In genomic region chr12:50677858-50678257, GRCh38 we compare ENCODE assay signal across 22 cellular contexts.
DNase-seq lines count a peak whose midpoint lies in the region; ATAC-seq and TF ChIP-seq lines count a peak whose summit lies in the region.
"Had no signal": no experiment of that assay in that cellular context is flagged by ENCODE, and none has a peak within 500 bp of the region (broad histone marks: within the 10 kb centered on the region; RNA-seq: fewer than 3 reads in every experiment).

No MANE protein-coding gene starts in this region.

- CTCF ChIA-PET in activated CD4-positive, alpha-beta T cell treated with anti-CD3 and anti-CD28 coated beads for 36 hours (lab: Charles Lee), result no interaction called here

- TF ChIP-seq CTCF in LNCaP clone FGC (IDR thresholded peaks at IDR 0.05; ENCODE audit: control insufficient read depth, extremely low read depth, insufficient read depth), result no peak
- TF ChIP-seq CTCF in lower lobe of right lung (IDR thresholded peaks at IDR 0.05), result no peak

- no peak overlapping the region for H3K27ac Mint-ChIP-seq in activated CD4-positive, alpha-beta T cell treated with anti-CD3 and anti-CD28 coated beads for 36 hours
- H3K27ac Mint-ChIP-seq: activated naive CD4-positive, alpha-beta T cell treated with anti-CD3 and anti-CD28 coated beads, Interleukin-2, amount 10 ng/mL, durations not matched to agents 7 days and 5 days; GM23338; T-helper 17 cell had no signal

- H3K27me3 ChIP-seq in lower lobe of right lung (ENCODE audit: low read depth), result no peaks in the 10 kb centered on the region
- H3K27me3 ChIP-seq: body of pancreas, esophagus muscularis mucosa, ovary, sigmoid colon, upper lobe of left lung had no signal

- H3K4me1 ChIP-seq in lower lobe of right lung, result no peaks in the 10 kb centered on the region
- H3K4me1 ChIP-seq: body of pancreas, esophagus muscularis mucosa, sigmoid colon, upper lobe of left lung had no signal

- H3K4me3 Mint-ChIP-seq in activated CD4-positive, alpha-beta T cell treated with anti-CD3 and anti-CD28 coated beads for 36 hours, result no peak overlapping the region
- H3K4me3 Mint-ChIP-seq: activated CD4-positive, alpha-beta memory T cell treated with anti-CD3 and anti-CD28 coated beads for 36 hours; activated naive CD4-positive, alpha-beta T cell treated with anti-CD3 and anti-CD28 coated beads, Interleukin-2, amount 10 ng/mL, durations not matched to agents 7 days and 5 days; GM23338; T-helper 17 cell had no signal

- DNase-seq in AG20443 (ENCODE audit: low spot score) (peak; percentile 25), LNCaP clone FGC (ENCODE audit: low read depth) (peak; percentile 40), caudate nucleus (lab: John Stamatoyannopoulos, UW) (peak in 1 of 61 donors; percentile 67), left cardiac atrium (no peak), lower lobe of right lung (no peak), NCI-H128 (lab: John Stamatoyannopoulos, UW; ENCODE audit: unreplicated experiment) (no peak)
- no peak for DNase-seq in activated naive CD4-positive, alpha-beta T cell (lab: John Stamatoyannopoulos, UW)
- DNase-seq in activated CD4-positive, alpha-beta T cell treated with anti-CD3 and anti-CD28 coated beads for 36 hours, result no peak
- DNase-seq: activated CD4-positive, alpha-beta memory T cell treated with anti-CD3 and anti-CD28 coated beads for 36 hours; activated naive CD4-positive, alpha-beta T cell treated with anti-CD3 and anti-CD28 coated beads, Interleukin-2, amount 10 ng/mL, durations not matched to agents 7 days and 5 days; CD4-positive, alpha-beta memory T cell; NCI-H2029; ovary; SHP77; sigmoid colon; stimulated activated naive CD8-positive, alpha-beta T cell treated with anti-CD3 and anti-CD28 coated beads, Interleukin-15, Interleukin-2, amounts not matched to agents 100 U/mL and 50 U/mL, for 24 hours; T-helper 17 cell; upper lobe of left lung had no signal

- no peak overlapping the region for H3K4me3 ChIP-seq in LNCaP clone FGC (ENCODE audit: low read depth, low read length)
- H3K4me3 ChIP-seq in lower lobe of right lung, result no peak overlapping the region
- H3K4me3 ChIP-seq: body of pancreas, esophagus muscularis mucosa, GM23338, ovary, sigmoid colon, upper lobe of left lung had no signal

- H3K9me3 ChIP-seq in lower lobe of right lung, result no peaks in the 10 kb centered on the region
- H3K9me3 ChIP-seq: body of pancreas, esophagus muscularis mucosa, ovary, sigmoid colon, upper lobe of left lung had no signal

- H3K27me3 Mint-ChIP-seq in activated CD4-positive, alpha-beta T cell treated with anti-CD3 and anti-CD28 coated beads for 36 hours, result no peaks in the 10 kb centered on the region
- H3K27me3 Mint-ChIP-seq: activated CD4-positive, alpha-beta memory T cell treated with anti-CD3 and anti-CD28 coated beads for 36 hours; activated naive CD4-positive, alpha-beta T cell treated with anti-CD3 and anti-CD28 coated beads, Interleukin-2, amount 10 ng/mL, durations not matched to agents 7 days and 5 days; CD4-positive, alpha-beta memory T cell; T-helper 17 cell had no signal

- H3K27ac ChIP-seq in caudate nucleus (ENCODE audit: low read depth, low read length) (peak overlapping the region; percentile 13), lower lobe of right lung (no peak overlapping the region)
- H3K27ac ChIP-seq: body of pancreas, esophagus muscularis mucosa, ovary, sigmoid colon, upper lobe of left lung had no signal

- peaks cover 21% of the 10 kb centered on the region for H3K36me3 Mint-ChIP-seq in activated CD4-positive, alpha-beta T cell treated with anti-CD3 and anti-CD28 coated beads for 36 hours (ENCODE audit: low read depth)

- POLR2A ChIA-PET in activated CD4-positive, alpha-beta T cell treated with anti-CD3 and anti-CD28 coated beads for 36 hours (lab: Charles Lee), result no interaction called here

- H3K4me1 Mint-ChIP-seq in activated CD4-positive, alpha-beta T cell treated with anti-CD3 and anti-CD28 coated beads for 36 hours, result no peaks in the 10 kb centered on the region
- H3K4me1 Mint-ChIP-seq: activated naive CD4-positive, alpha-beta T cell treated with anti-CD3 and anti-CD28 coated beads, Interleukin-2, amount 10 ng/mL, durations not matched to agents 7 days and 5 days; CD4-positive, alpha-beta memory T cell; GM23338 had no signal

- intact Hi-C loops in left cardiac atrium (cut with DNase I), result no loop called here
- intact Hi-C loops in lower lobe of right lung (cut with DNase I), result no loop called here
- intact Hi-C loops in activated CD4-positive, alpha-beta T cell treated with anti-CD3 and anti-CD28 coated beads for 36 hours (cut with DNase I, micrococcal nuclease), result no loop called here

- ATAC-seq in left cardiac atrium (peak; percentile 26 to 53), lower lobe of right lung (no peak)
- ATAC-seq in activated CD4-positive, alpha-beta T cell treated with anti-CD3 and anti-CD28 coated beads for 36 hours, result no peak
- ATAC-seq: body of pancreas; GM23338; HepG2; stimulated activated naive CD8-positive, alpha-beta T cell treated with anti-CD3 and anti-CD28 coated beads, Interleukin-15, Interleukin-2, amounts not matched to agents 100 U/mL and 50 U/mL, for 24 hours; T-helper 17 cell had no signal

- peaks cover 86% of the 10 kb centered on the region for H3K36me3 ChIP-seq in lower lobe of right lung
- H3K36me3 ChIP-seq: ovary had no signal

- H3K9me3 Mint-ChIP-seq in activated CD4-positive, alpha-beta T cell treated with anti-CD3 and anti-CD28 coated beads for 36 hours (ENCODE audit: low read depth), result no peaks in the 10 kb centered on the region
- H3K9me3 Mint-ChIP-seq: activated CD4-positive, alpha-beta memory T cell treated with anti-CD3 and anti-CD28 coated beads for 36 hours; activated naive CD4-positive, alpha-beta T cell treated with anti-CD3 and anti-CD28 coated beads, Interleukin-2, amount 10 ng/mL, durations not matched to agents 7 days and 5 days; CD4-positive, alpha-beta memory T cell; GM23338 had no signal

Comparison
In these comparisons a context has a peak if more than half of its experiments do, and no peak if none do; other contexts are left out.
1. DNase-seq: peak in AG20443 (single experiment) and LNCaP clone FGC (single experiment); none in left cardiac atrium (single experiment), lower lobe of right lung (single experiment), NCI-H128 (single experiment), activated naive CD4-positive, alpha-beta T cell (0 of 4) and activated CD4-positive, alpha-beta T cell treated with anti-CD3 and anti-CD28 coated beads for 36 hours (single experiment).
2. ATAC-seq: peak in left cardiac atrium (2 of 2); none in lower lobe of right lung (0 of 2) and activated CD4-positive, alpha-beta T cell treated with anti-CD3 and anti-CD28 coated beads for 36 hours (single experiment).